1 cellular context compared by ENCODE assay signal in the genomic region with DNA sequence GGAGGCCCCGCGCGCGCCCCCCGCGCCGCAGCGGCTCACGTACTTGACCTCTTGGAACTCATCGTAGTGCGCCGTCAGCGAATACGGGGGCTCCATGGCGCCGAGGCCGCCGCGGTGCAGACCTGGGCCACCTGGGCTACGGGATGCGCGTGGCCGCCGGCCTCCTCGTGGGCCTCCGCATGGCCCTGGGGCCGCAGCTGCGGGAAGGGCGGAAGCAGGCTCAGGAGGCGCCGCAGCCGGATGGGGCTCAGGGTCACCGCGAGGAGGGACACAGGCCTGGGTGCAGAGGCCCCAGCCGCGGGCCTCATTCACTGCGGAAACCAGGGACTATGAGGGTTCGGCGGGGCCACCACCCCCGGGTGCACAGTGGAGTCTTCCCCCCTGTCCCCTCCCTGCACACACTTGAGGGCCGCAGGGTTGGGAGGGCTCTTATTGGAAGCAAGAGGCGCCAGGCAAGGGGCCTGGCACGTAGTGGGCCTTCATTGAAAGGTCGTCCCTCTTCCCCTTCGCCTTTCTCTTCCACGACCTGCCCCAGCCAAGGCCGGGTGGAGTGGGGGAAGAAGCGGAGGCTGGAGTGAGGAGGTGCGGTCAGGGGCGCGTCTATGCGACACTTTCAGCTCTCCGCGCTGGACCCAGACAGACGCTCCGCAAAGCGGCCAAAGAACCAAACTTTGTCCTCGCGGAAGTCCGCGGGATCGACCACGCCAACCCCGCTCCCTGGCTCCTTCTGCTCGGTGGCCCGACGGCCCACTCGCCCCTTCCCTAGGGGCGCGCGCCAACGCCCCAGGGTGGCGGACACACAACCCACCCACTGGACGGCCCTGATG.
TF ChIP-seq lines count a peak whose summit lies in the region.

No MANE protein-coding gene starts in this region.

TF ChIP-seq in WTC11, 78 proteins besides CTCF, POLR2A, EP300 and RAD21:
- TF ChIP-seq, protein P1, sequence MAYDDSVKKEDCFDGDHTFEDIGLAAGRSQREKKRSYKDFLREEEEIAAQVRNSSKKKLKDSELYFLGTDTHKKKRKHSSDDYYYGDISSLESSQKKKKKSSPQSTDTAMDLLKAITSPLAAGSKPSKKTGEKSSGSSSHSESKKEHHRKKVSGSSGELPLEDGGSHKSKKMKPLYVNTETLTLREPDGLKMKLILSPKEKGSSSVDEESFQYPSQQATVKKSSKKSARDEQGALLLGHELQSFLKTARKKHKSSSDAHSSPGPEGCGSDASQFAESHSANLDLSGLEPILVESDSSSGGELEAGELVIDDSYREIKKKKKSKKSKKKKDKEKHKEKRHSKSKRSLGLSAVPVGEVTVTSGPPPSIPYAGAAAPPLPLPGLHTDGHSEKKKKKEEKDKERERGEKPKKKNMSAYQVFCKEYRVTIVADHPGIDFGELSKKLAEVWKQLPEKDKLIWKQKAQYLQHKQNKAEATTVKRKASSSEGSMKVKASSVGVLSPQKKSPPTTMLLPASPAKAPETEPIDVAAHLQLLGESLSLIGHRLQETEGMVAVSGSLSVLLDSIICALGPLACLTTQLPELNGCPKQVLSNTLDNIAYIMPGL (CRISPR knock-in tag; IDR thresholded peaks at IDR 0.05) = 0 out of 2 replicates have a peak, but pooled peaks have one; percentile 14
- TF ChIP-seq IRF2 (CRISPR knock-in tag; IDR thresholded peaks at IDR 0.05; ENCODE audit: borderline replicate concordance, low read depth) = no peak
- TF ChIP-seq, protein P2, sequence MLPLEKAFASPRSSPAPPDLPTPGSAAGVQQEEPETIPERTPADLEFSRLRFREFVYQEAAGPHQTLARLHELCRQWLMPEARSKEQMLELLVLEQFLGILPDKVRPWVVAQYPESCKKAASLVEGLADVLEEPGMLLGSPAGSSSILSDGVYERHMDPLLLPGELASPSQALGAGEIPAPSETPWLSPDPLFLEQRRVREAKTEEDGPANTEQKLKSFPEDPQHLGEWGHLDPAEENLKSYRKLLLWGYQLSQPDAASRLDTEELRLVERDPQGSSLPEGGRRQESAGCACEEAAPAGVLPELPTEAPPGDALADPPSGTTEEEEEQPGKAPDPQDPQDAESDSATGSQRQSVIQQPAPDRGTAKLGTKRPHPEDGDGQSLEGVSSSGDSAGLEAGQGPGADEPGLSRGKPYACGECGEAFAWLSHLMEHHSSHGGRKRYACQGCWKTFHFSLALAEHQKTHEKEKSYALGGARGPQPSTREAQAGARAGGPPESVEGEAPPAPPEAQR (CRISPR knock-in tag; IDR thresholded peaks at IDR 0.05) = no peak
